ENCODE assay signal across 2 cellular contexts in genomic region chr20:63538204-63539091, GRCh38.
TF ChIP-seq lines count a peak whose summit lies in the region.

No MANE protein-coding gene starts in this region.

TF ChIP-seq in SK-N-SH treated with all-trans-retinoic acid at 6 μM for 48 hours, 23 proteins besides CTCF, POLR2A, EP300 and RAD21 (continued from another document):
- TF ChIP-seq CREB5 (CRISPR knock-in tag; IDR thresholded peaks at IDR 0.05; ENCODE audit: low read depth) (no peak), TSHZ2 (CRISPR knock-in tag; IDR thresholded peaks at IDR 0.05) (no peak), ESRRG (CRISPR knock-in tag; IDR thresholded peaks at IDR 0.05) (no peak), POU6F1 (CRISPR knock-in tag; IDR thresholded peaks at IDR 0.05; ENCODE audit: borderline replicate concordance, low read depth) (no peak), PPARA (CRISPR knock-in tag; IDR thresholded peaks at IDR 0.05; ENCODE audit: borderline replicate concordance) (no peak)

TF ChIP-seq in SK-N-SH, 30 proteins besides CTCF, POLR2A, EP300 and RAD21 (continued from another document):
- TF ChIP-seq REST (IDR thresholded peaks at IDR 0.05; ENCODE audit: low read depth, low read length), result no peak
- TF ChIP-seq YY1 (IDR thresholded peaks at IDR 0.05; ENCODE audit: low read depth), result no peak
- no peak for TF ChIP-seq PBX3 (IDR thresholded peaks at IDR 0.05)
- TF ChIP-seq NRF1 (IDR thresholded peaks at IDR 0.05; ENCODE audit: low read depth, low read length), result no peak
- TF ChIP-seq RFX5 (IDR thresholded peaks at IDR 0.05; ENCODE audit: low read length), result no peak
